Comparison of ENCODE assay signal across 8 cellular contexts in the genomic region with DNA sequence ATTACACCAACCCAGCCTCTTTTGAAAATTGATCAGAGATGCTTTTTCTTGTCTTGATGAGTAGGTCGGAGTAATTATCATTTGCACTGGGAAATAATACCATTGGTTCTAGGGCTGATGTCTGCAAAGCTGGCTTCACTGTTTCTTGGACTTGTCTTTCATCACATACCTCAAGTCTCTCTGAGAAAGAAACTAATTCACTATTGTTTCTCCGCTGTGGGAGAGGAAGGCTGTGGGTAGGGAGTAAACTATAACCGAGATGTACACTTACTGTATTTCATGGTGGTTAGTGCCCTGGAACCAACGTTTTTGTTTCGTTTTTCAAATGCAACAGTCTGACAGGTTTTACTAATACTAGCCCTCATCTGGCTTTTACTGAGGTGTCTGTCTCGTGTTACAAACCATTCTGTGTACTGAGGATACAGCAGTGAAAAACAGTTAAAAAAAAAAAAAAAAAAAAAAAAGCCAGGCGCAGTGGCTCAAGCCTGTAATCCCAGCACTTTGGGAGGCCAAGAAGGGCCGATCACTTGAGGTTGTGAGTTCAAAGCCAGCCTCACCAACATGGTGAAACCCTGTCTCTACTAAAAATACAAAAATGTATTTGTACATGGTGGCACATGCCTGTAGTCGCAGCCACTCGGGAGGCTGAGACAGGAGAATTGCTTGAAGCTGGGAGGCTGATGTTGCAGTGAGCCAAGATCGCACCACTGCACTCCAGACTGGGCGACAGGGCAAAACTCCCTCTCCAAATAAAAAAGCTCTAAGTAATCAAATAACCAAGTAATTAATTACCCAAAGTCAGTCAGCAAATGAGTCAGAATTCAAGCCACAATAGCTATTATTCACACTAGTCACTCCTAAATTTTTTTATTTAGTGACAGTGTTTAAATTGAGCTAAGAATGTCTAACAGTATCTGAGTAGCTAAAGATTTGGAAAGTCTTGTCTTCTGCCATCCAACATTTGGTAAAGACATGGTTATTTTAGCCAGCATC. TPM values are rescaled to one million over a fixed set of nuclear protein-coding genes. Genes with fewer than 3 reads are reported as not detected.
DNase-seq lines count a peak whose midpoint lies in the region; ATAC-seq lines count a peak whose summit lies in the region.

No MANE protein-coding gene starts in this region.

- CTCF ChIA-PET in naive thymus-derived CD4-positive, alpha-beta T cell (lab: Charles Lee), result interaction anchor here (0.6 to 7.1 kb wide), 13 partner anchors 8 to 1432 kb away, joined by 3 to 41 read pairs (median 3); partner anchors contain the start of gene RBM34

- POLR2A ChIA-PET in naive thymus-derived CD4-positive, alpha-beta T cell (lab: Charles Lee), result interaction anchor here (0.5 to 2.0 kb wide), 7 partner anchors 23 to 712 kb away, joined by 3 to 5 read pairs (median 3); partner anchors contain the start of gene TOMM20

- DNase-seq in DMS53 (lab: John Stamatoyannopoulos, UW), result peak; percentile 79
- DNase-seq in T-helper 2 cell treated with Interferon-gamma antibody and Interleukin-4, amounts not matched to agents 5 μg/mL and 100 μg/mL, for 36 hours (ENCODE audit: low spot score), result peak; percentile 43
- peak in 1 of 9 donors; percentile 21 for DNase-seq in naive thymus-derived CD4-positive, alpha-beta T cell
- DNase-seq in HuH-7.5 (ENCODE audit: low spot score), result no peak
- no peak for DNase-seq in LoVo (ENCODE audit: low spot score)
- no peak for DNase-seq in posterior cingulate gyrus

- no peaks in the 10 kb centered on the region for H3K27me3 ChIP-seq in naive thymus-derived CD4-positive, alpha-beta T cell (ENCODE audit: control insufficient read depth in 2 of 2, insufficient read depth in 2 of 2, low read length in 2 of 2)

- H3K36me3 Mint-ChIP-seq in T-helper 2 cell treated with Interferon-gamma antibody and Interleukin-4, amounts not matched to agents 5 μg/mL and 100 μg/mL, for 36 hours (ENCODE audit: low read depth), result peaks cover 33% of the 10 kb centered on the region
- peaks cover 5 to 27% (median 23%) of the 10 kb centered on the region in 5 donors for H3K36me3 Mint-ChIP-seq in naive thymus-derived CD4-positive, alpha-beta T cell

- H3K9me3 ChIP-seq in naive thymus-derived CD4-positive, alpha-beta T cell (ENCODE audit: control insufficient read depth in 2 of 3, low read length in 3 of 3), result no peaks in the 10 kb centered on the region

- H3K4me3 ChIP-seq in naive thymus-derived CD4-positive, alpha-beta T cell (ENCODE audit: low read length), result peak overlapping the region; percentile 55

- peak overlapping the region; percentile 86 for H3K27ac Mint-ChIP-seq in T-helper 2 cell treated with Interferon-gamma antibody and Interleukin-4, amounts not matched to agents 5 μg/mL and 100 μg/mL, for 36 hours
- peak overlapping the region in 2 of 9 donors; percentile 54 to 76 for H3K27ac Mint-ChIP-seq in naive thymus-derived CD4-positive, alpha-beta T cell

- ATAC-seq in GM19324 (IDR thresholded peaks at IDR 0.05; ENCODE audit: low FRiP score, unreplicated experiment), result peak; percentile 60
- ATAC-seq in HG03103 (IDR thresholded peaks at IDR 0.05; ENCODE audit: low read depth, unreplicated experiment), result peak; percentile 72
- peak; percentile 29 for ATAC-seq in naive thymus-derived CD4-positive, alpha-beta T cell

- peaks cover 30% of the 10 kb centered on the region for H3K4me1 Mint-ChIP-seq in T-helper 2 cell treated with Interferon-gamma antibody and Interleukin-4, amounts not matched to agents 5 μg/mL and 100 μg/mL, for 36 hours (ENCODE audit: low read depth)
- peaks cover 20 to 47% (median 41%) of the 10 kb centered on the region in 7 donors for H3K4me1 Mint-ChIP-seq in naive thymus-derived CD4-positive, alpha-beta T cell

- H3K9me3 Mint-ChIP-seq in T-helper 2 cell treated with Interferon-gamma antibody and Interleukin-4, amounts not matched to agents 5 μg/mL and 100 μg/mL, for 36 hours, result no peaks in the 10 kb centered on the region
- H3K9me3 Mint-ChIP-seq in naive thymus-derived CD4-positive, alpha-beta T cell, result peaks cover 0 to 5% (median 0%) of the 10 kb centered on the region in 11 donors

- no peak overlapping the region for H3K27ac ChIP-seq in naive thymus-derived CD4-positive, alpha-beta T cell (ENCODE audit: low read depth, low read length)

- intact Hi-C loops in naive thymus-derived CD4-positive, alpha-beta T cell (cut with micrococcal nuclease), result loop anchor here in 1 of 2 donors (2.0 to 10.0 kb wide), 2 partner anchors 139 to 223 kb away; partner anchors contain the start of genes ARID4B and GGPS1
- intact Hi-C loops in posterior cingulate gyrus (cut with DNase I), result no loop called here

- peaks cover 21 to 23% of the 10 kb centered on the region in 2 donors for H3K4me1 ChIP-seq in naive thymus-derived CD4-positive, alpha-beta T cell (ENCODE audit: control insufficient read depth in 2 of 2, insufficient read depth in 2 of 2, low read length in 2 of 2)

- no peaks in the 10 kb centered on the region for H3K27me3 Mint-ChIP-seq in T-helper 2 cell treated with Interferon-gamma antibody and Interleukin-4, amounts not matched to agents 5 μg/mL and 100 μg/mL, for 36 hours (ENCODE audit: low read depth)
- peaks cover 0 to 5% (median 0%) of the 10 kb centered on the region in 5 donors for H3K27me3 Mint-ChIP-seq in naive thymus-derived CD4-positive, alpha-beta T cell

- H3K36me3 ChIP-seq in naive thymus-derived CD4-positive, alpha-beta T cell (ENCODE audit: control insufficient read depth in 2 of 3, insufficient read depth in 3 of 3, low read length in 3 of 3), result peaks cover 3 to 24% (median 5%) of the 10 kb centered on the region in 3 experiments

- H3K4me3 Mint-ChIP-seq in T-helper 2 cell treated with Interferon-gamma antibody and Interleukin-4, amounts not matched to agents 5 μg/mL and 100 μg/mL, for 36 hours, result peak overlapping the region; percentile 80
- H3K4me3 Mint-ChIP-seq in naive thymus-derived CD4-positive, alpha-beta T cell, result peak overlapping the region in 9 of 10 donors; percentile 15 to 85 (median 77)

RNA-seq across cellular contexts. Expression of gene TOMM20, which starts 23.3 kb away (rescaled TPM):
- 100 to 1,000 TPM in 3 of 5 experiments, 10 to 100 TPM in 2; 88.0 to 124 (median 100) TPM for total RNA-seq in naive thymus-derived CD4-positive, alpha-beta T cell
- 10 to 100 TPM; 53.2 to 67.3 TPM for polyA plus RNA-seq in naive thymus-derived CD4-positive, alpha-beta T cell

RNA-seq across cellular contexts. Expression of gene RBM34, which starts 55.7 kb away (rescaled TPM):
- 100 to 1,000 TPM; 105 to 171 (median 137) TPM for total RNA-seq in naive thymus-derived CD4-positive, alpha-beta T cell
- polyA plus RNA-seq in naive thymus-derived CD4-positive, alpha-beta T cell, result 10 to 100 TPM; 65.0 to 66.7 TPM

Comparison
In these comparisons a context has a peak if more than half of its experiments do, and no peak if none do; other contexts are left out.
1. DNase-seq: peak in DMS53 (single experiment) and T-helper 2 cell treated with Interferon-gamma antibody and Interleukin-4, amounts not matched to agents 5 μg/mL and 100 μg/mL, for 36 hours (single experiment); none in HuH-7.5 (single experiment), LoVo (single experiment) and posterior cingulate gyrus (0 of 10).
2. Peak in every context shown above with its lines, with median percentiles within 50 percentile points of each other: ATAC-seq.